In the genomic region with DNA sequence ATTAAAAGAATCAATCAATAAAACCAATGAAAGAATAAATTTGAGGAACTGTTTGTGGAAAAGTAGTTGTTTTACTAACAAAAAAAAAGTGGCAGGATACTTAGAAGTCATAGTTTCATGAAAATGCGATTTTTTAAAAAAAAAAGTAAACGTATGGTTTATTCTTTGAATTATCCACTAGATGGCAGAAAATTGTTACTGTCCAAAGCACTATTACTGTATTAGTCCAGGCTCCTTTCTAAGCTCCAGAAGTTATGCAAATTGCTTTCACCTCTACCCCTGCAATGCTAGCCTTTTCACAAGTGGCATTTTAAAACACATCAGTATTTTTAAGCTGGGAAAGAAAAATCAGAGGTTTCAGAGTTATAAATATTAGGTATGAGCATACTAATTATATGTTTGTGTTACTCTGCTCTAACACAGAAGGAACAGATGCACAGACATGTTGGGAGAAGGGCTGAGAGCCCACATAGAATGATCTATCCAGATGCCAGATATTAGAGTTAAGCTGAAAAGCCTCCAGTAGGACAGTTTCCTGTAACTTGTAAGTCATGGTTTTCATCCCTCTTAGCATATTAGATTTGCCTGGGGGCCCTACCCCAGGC, we compare ENCODE assay signal across 8 cellular contexts.
A peak's percentile ranks its signal among the peaks of the same experiment; 100 is the strongest.
DNase-seq lines count a peak whose midpoint lies in the region; ATAC-seq and TF ChIP-seq lines count a peak whose summit lies in the region.

No MANE protein-coding gene starts in this region.

- ATAC-seq in GM21381 (IDR thresholded peaks at IDR 0.05; ENCODE audit: unreplicated experiment) = peak; percentile 88
- ATAC-seq in HG03469 (IDR thresholded peaks at IDR 0.05; ENCODE audit: unreplicated experiment) = peak; percentile 92
- ATAC-seq in mucosa of descending colon = peak; percentile 34

- H3K9me3 ChIP-seq in mucosa of descending colon = no peaks in the 10 kb centered on the region
- no peaks in the 10 kb centered on the region for H3K9me3 ChIP-seq in effector memory CD4-positive, alpha-beta T cell (ENCODE audit: control insufficient read depth, low read length)

- intact Hi-C loops in mucosa of descending colon (cut with DNase I, micrococcal nuclease) = loop anchor here in 1 of 2 donors (5.0 kb wide), 1 partner anchor 430 kb away; no protein-coding TSS in a partner anchor

- TF ChIP-seq CTCF in mucosa of descending colon (IDR thresholded peaks at IDR 0.05) = no peak

- H3K27me3 ChIP-seq in effector memory CD4-positive, alpha-beta T cell (replicated peaks; ENCODE audit: control insufficient read depth, insufficient read depth, low read length, poor library complexity, severe bottlenecking) = no peaks in the 10 kb centered on the region

- no peak overlapping the region for H3K4me3 ChIP-seq in mucosa of descending colon
- H3K4me3 ChIP-seq in effector memory CD4-positive, alpha-beta T cell (ENCODE audit: insufficient read depth, low read depth, low read length, poor library complexity, severe bottlenecking) = no peak overlapping the region

- H3K36me3 ChIP-seq in mucosa of descending colon (ENCODE audit: low read depth) = no peaks in the 10 kb centered on the region
- H3K36me3 ChIP-seq in effector memory CD4-positive, alpha-beta T cell (ENCODE audit: control insufficient read depth, insufficient read depth, low read length) = no peaks in the 10 kb centered on the region

- DNase-seq in GF-D8 (lab: John Stamatoyannopoulos, UW) (peak; percentile 1), NCI-H748 treated with DMSO at 0.1 percent for 48 hours (lab: John Stamatoyannopoulos, UW) (peak; percentile 87), cerebellar cortex (ENCODE audit: low spot score) (peak; percentile 21), mucosa of descending colon (no peak)
- no peak for DNase-seq in stimulated activated CD4-positive, alpha-beta T cell treated with anti-CD3 and anti-CD28 coated beads, Interleukin-12 subunit alpha, Interleukin-12 subunit beta, amount 100 ng/mL, for 4 hours
- DNase-seq in effector memory CD4-positive, alpha-beta T cell = no peak

- H3K4me1 ChIP-seq in mucosa of descending colon (ENCODE audit: low read depth) = no peaks in the 10 kb centered on the region
- no peaks in the 10 kb centered on the region for H3K4me1 ChIP-seq in effector memory CD4-positive, alpha-beta T cell (ENCODE audit: control insufficient read depth, insufficient read depth, low read length, poor library complexity, severe bottlenecking)

- no peak overlapping the region for H3K27ac ChIP-seq in effector memory CD4-positive, alpha-beta T cell (ENCODE audit: insufficient read depth, low read length, poor library complexity, severe bottlenecking)

Comparison
In these comparisons a context has a peak if more than half of its experiments do, and no peak if none do; other contexts are left out.
1. DNase-seq: peak in GF-D8 (single experiment), NCI-H748 treated with DMSO at 0.1 percent for 48 hours (single experiment) and cerebellar cortex (single experiment); none in mucosa of descending colon (0 of 3), stimulated activated CD4-positive, alpha-beta T cell treated with anti-CD3 and anti-CD28 coated beads, Interleukin-12 subunit alpha, Interleukin-12 subunit beta, amount 100 ng/mL, for 4 hours (single experiment) and effector memory CD4-positive, alpha-beta T cell (0 of 3).
2. ATAC-seq: peak in every context shown above with its lines; median percentile 92 in HG03469; 88 in GM21381; 34 in mucosa of descending colon.